In the genomic region with DNA sequence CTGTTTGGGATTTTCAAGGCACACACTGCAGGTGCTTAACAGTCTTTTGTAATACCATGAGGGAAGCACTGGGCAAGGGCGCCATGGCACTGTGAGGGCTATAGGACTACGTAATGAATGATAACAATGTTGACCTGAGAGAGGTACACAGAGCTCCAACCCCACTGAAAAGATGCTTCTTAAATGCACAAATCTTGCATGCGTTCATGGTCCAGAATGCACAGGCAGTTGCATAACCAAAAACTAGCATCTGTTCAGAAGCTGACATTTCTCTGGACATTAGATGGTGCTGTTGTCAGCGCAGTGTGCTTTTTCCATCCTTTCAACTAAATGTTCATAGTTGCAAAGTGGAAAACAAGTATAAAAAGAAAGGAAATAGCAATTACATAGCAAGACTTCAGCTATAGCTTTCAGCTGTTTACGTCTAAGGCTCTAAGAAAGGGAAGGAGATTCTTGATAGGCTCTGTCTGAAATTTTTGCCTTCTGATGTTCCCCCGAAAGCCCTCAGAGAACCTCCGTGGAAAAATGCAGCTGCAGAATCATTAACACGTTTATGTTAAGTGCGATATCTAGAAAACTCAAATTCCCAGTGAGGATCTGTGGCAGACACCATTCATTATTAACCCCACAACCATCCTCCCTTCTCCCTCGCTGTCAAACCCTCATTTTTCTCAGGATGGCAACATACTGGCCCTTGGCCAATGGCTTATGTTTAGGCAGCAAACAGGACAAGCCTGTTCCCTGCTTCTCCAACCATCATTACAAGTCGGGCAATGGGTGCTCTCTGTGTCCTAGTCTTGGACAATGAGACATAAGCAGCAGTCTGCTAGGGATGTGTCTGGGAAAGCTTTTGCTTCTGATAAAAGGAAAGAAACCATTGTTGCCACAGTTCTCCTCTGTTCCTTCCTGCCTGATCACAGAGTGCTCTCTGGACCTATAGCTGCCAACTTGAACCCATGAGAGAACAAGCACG, we compare ENCODE assay signal across 8 cellular contexts. TPM values are rescaled to one million over a fixed set of nuclear protein-coding genes. Genes with fewer than 3 reads are reported as not detected.
DNase-seq lines count a peak whose midpoint lies in the region; TF ChIP-seq lines count a peak whose summit lies in the region.

No MANE protein-coding gene starts in this region.

- WGBS in mesenchymal stem cell, result 89% methylated on average over 11 of the region's 12 CpGs

- H3K79me1 ChIP-seq in mesenchymal stem cell (replicated peaks; ENCODE audit: low read length, poor library complexity, severe bottlenecking), result no peaks in the 10 kb centered on the region

- H3K18ac ChIP-seq in mesenchymal stem cell (ENCODE audit: low read depth in 1 of 2, low read length in 2 of 2), result no peak overlapping the region

- H3K36me3 ChIP-seq in HEK293 (ENCODE audit: control insufficient read depth in 2 of 2, insufficient read depth in 1 of 2, low read length in 2 of 2) (no peaks in the 10 kb centered on the region), mesenchymal stem cell (ENCODE audit: control insufficient read depth in 1 of 2, insufficient read depth in 2 of 2, low read depth in 1 of 2, low read length in 2 of 2) (no peaks in the 10 kb centered on the region)

- H2AFZ ChIP-seq in mesenchymal stem cell (ENCODE audit: low read depth, low read length), result no peak overlapping the region

- POLR2A ChIA-PET in HEK293 (lab: Yijun Ruan, JAX), result no interaction called here

- no peak overlapping the region for H3K23ac ChIP-seq in mesenchymal stem cell (ENCODE audit: low read length in 2 of 2)

- CTCF ChIA-PET in HEK293 (lab: Yijun Ruan, JAX), result interaction anchor here (0.6 to 4.2 kb wide), 42 partner anchors 9 to 1085 kb away, joined by 3 to 40 read pairs (median 4); partner anchors contain the start of gene B3GALNT2

- H3K27me3 ChIP-seq in mesenchymal stem cell (ENCODE audit: control insufficient read depth in 1 of 2, insufficient read depth in 1 of 2, low read length in 2 of 2), result peaks cover 3 to 13% of the 10 kb centered on the region in 2 experiments

- DNase-seq in COLO829 (ENCODE audit: low spot score) (peak; percentile 77), RPMI7951 (ENCODE audit: low read depth) (peak; percentile 74), coronary artery (ENCODE audit: low spot score) (no peak), mesenchymal stem cell (peak; percentile 77), activated gamma-delta T cell treated with Interleukin-2 at 50 U/mL for 16 hours (no peak), NCI-H526 treated with DMSO at 0.1 percent for 48 hours (lab: John Stamatoyannopoulos, UW) (no peak), HuH-7.5 (ENCODE audit: low spot score) (no peak)

- no peak overlapping the region for H3K14ac ChIP-seq in mesenchymal stem cell (ENCODE audit: low read length in 2 of 2)

- H2BK120ac ChIP-seq in mesenchymal stem cell (ENCODE audit: low read depth, low read length), result no peak overlapping the region

- no peak overlapping the region for H3K4me2 ChIP-seq in mesenchymal stem cell (ENCODE audit: low read length, poor library complexity, severe bottlenecking)

- H2BK5ac ChIP-seq in mesenchymal stem cell (ENCODE audit: low read depth, low read length, poor library complexity, severe bottlenecking), result no peak overlapping the region

- no peak overlapping the region for H2BK12ac ChIP-seq in mesenchymal stem cell (ENCODE audit: low read length in 2 of 2)

- H3K4me3 ChIP-seq in HEK293 (ENCODE audit: low read depth, low read length) (no peak overlapping the region), coronary artery (peak overlapping the region; percentile 35), mesenchymal stem cell (ENCODE audit: insufficient read depth in 1 of 2, low read depth in 1 of 2, low read length in 2 of 2) (peak overlapping the region in 1 of 2 experiments; percentile 35)

- H4K91ac ChIP-seq in mesenchymal stem cell (ENCODE audit: low read length), result no peak overlapping the region

- peak overlapping the region; percentile 73 for H3K9ac ChIP-seq in mesenchymal stem cell (ENCODE audit: low read length)

- H3K4ac ChIP-seq in mesenchymal stem cell (ENCODE audit: low read depth in 1 of 2, low read length in 2 of 2), result no peak overlapping the region

- H3K27ac ChIP-seq in HEK293 (ENCODE audit: extremely low read depth, low read depth, low read length), result no peak overlapping the region
- peak overlapping the region in 1 of 2 donors; percentile 24 for H3K27ac ChIP-seq in coronary artery
- no peak overlapping the region for H3K27ac ChIP-seq in mesenchymal stem cell (ENCODE audit: low read length, poor library complexity, severe bottlenecking)

- H4K8ac ChIP-seq in mesenchymal stem cell (ENCODE audit: low read length), result no peak overlapping the region

- H2BK15ac ChIP-seq in mesenchymal stem cell (ENCODE audit: low read depth, poor library complexity, severe bottlenecking), result no peak overlapping the region

- H3K4me1 ChIP-seq in HEK293 (ENCODE audit: control insufficient read depth, insufficient read depth, low read length), result peaks cover 5% of the 10 kb centered on the region
- H3K4me1 ChIP-seq in mesenchymal stem cell (ENCODE audit: control insufficient read depth, insufficient read depth, low read depth, low read length), result no peaks in the 10 kb centered on the region

- H2AK5ac ChIP-seq in mesenchymal stem cell (ENCODE audit: low read length, severe bottlenecking), result no peak overlapping the region

- peak; percentile 70; the same call in 1 of the 2 replicates for TF ChIP-seq CTCF in HEK293 (tag by site-specific recombination; IDR thresholded peaks at IDR 0.05)
- peak; percentile 42 for TF ChIP-seq CTCF in coronary artery (IDR thresholded peaks at IDR 0.05)

- H3K9me3 ChIP-seq in HEK293 (ENCODE audit: control insufficient read depth, insufficient read depth, low read depth, low read length) (no peaks in the 10 kb centered on the region), mesenchymal stem cell (ENCODE audit: control insufficient read depth, low read length) (no peaks in the 10 kb centered on the region)

TF ChIP-seq in HEK293, 187 proteins besides CTCF, POLR2A, EP300 and RAD21 (continues in another document):
- TF ChIP-seq, protein P1, sequence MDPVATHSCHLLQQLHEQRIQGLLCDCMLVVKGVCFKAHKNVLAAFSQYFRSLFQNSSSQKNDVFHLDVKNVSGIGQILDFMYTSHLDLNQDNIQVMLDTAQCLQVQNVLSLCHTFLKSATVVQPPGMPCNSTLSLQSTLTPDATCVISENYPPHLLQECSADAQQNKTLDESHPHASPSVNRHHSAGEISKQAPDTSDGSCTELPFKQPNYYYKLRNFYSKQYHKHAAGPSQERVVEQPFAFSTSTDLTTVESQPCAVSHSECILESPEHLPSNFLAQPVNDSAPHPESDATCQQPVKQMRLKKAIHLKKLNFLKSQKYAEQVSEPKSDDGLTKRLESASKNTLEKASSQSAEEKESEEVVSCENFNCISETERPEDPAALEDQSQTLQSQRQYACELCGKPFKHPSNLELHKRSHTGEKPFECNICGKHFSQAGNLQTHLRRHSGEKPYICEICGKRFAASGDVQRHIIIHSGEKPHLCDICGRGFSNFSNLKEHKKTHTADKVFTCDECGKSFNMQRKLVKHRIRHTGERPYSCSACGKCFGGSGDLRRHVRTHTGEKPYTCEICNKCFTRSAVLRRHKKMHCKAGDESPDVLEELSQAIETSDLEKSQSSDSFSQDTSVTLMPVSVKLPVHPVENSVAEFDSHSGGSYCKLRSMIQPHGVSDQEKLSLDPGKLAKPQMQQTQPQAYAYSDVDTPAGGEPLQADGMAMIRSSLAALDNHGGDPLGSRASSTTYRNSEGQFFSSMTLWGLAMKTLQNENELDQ (tag by site-specific recombination; IDR thresholded peaks at IDR 0.05; ENCODE audit: low read depth), result no peak
- TF ChIP-seq, protein P2, sequence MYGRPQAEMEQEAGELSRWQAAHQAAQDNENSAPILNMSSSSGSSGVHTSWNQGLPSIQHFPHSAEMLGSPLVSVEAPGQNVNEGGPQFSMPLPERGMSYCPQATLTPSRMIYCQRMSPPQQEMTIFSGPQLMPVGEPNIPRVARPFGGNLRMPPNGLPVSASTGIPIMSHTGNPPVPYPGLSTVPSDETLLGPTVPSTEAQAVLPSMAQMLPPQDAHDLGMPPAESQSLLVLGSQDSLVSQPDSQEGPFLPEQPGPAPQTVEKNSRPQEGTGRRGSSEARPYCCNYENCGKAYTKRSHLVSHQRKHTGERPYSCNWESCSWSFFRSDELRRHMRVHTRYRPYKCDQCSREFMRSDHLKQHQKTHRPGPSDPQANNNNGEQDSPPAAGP (tag by site-specific recombination; IDR thresholded peaks at IDR 0.05), result no peak
- TF ChIP-seq ZNF510 (tag by site-specific recombination; IDR thresholded peaks at IDR 0.05; ENCODE audit: insufficient replicate concordance), result no peak
- TF ChIP-seq, protein P3, sequence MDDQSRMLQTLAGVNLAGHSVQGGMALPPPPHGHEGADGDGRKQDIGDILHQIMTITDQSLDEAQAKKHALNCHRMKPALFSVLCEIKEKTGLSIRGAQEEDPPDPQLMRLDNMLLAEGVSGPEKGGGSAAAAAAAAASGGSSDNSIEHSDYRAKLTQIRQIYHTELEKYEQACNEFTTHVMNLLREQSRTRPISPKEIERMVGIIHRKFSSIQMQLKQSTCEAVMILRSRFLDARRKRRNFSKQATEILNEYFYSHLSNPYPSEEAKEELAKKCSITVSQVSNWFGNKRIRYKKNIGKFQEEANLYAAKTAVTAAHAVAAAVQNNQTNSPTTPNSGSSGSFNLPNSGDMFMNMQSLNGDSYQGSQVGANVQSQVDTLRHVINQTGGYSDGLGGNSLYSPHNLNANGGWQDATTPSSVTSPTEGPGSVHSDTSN (CRISPR knock-in tag; IDR thresholded peaks at IDR 0.05), result no peak
- peak; percentile 25; the same call in 1 of the 2 replicates for TF ChIP-seq PRDM1 (tag by site-specific recombination; IDR thresholded peaks at IDR 0.05)
- no peak for TF ChIP-seq HIC1 (tag by site-specific recombination; IDR thresholded peaks at IDR 0.05)
- no peak for TF ChIP-seq ZBTB8A (tag by site-specific recombination; IDR thresholded peaks at IDR 0.05)
- TF ChIP-seq ZNF530 (tag by site-specific recombination; IDR thresholded peaks at IDR 0.05; ENCODE audit: low read depth), result no peak

RNA-seq across cellular contexts. Expression of gene TARBP1, which starts 8.2 kb away (rescaled TPM):
- 24.4 and 27.2 TPM in 2 replicates for total RNA-seq in RPMI7951 (2014; rRNA removed; shearing (Covaris generic))
- polyA plus RNA-seq in mesenchymal stem cell (2013, experiment 1 of 2), result 8.1 TPM
- 6.9 TPM for polyA plus RNA-seq in mesenchymal stem cell (2013, experiment 2 of 2)

Comparison
In these comparisons a context has a peak if more than half of its experiments do, and no peak if none do; other contexts are left out.
1. DNase-seq: peak in COLO829 (single experiment), RPMI7951 (single experiment) and mesenchymal stem cell (single experiment); none in coronary artery (single experiment), activated gamma-delta T cell treated with Interleukin-2 at 50 U/mL for 16 hours (single experiment), NCI-H526 treated with DMSO at 0.1 percent for 48 hours (single experiment) and HuH-7.5 (single experiment).